In genomic region chr3:156483426-156483825, GRCh38 we compare ENCODE assay signal across 2 cellular contexts.
TF ChIP-seq lines count a peak whose summit lies in the region.

No MANE protein-coding gene starts in this region.

TF ChIP-seq in liver, 16 proteins besides CTCF, POLR2A, EP300 and RAD21 (continued from another document):
- no peak for TF ChIP-seq REST (IDR thresholded peaks at IDR 0.05)
- TF ChIP-seq FOXA2 (IDR thresholded peaks at IDR 0.05) = no peak
- TF ChIP-seq HNF4A (conservative IDR thresholded peaks at IDR 0.05) = no peak
- peak; percentile 7 for TF ChIP-seq SP1 (IDR thresholded peaks at IDR 0.05)
- TF ChIP-seq RXRA (IDR thresholded peaks at IDR 0.05) = no peak
- no peak for TF ChIP-seq EGR1 (IDR thresholded peaks at IDR 0.05; ENCODE audit: low read depth in 2 of 2)

TF ChIP-seq in HepG2, 621 proteins besides CTCF, POLR2A, EP300 and RAD21 (continued from another document):
- TF ChIP-seq PRDM15 (CRISPR knock-in tag; IDR thresholded peaks at IDR 0.05) (no peak), ZNF691 (CRISPR knock-in tag; IDR thresholded peaks at IDR 0.05; ENCODE audit: borderline replicate concordance, low read depth) (no peak), MED13 (CRISPR knock-in tag; IDR thresholded peaks at IDR 0.05) (no peak)
TF ChIP-seq in HepG2: peak in this region for 0.
